In genomic region chr17:72422204-72422504, GRCh38 we compare ENCODE assay signal across 10 cellular contexts.
DNase-seq lines count a peak whose midpoint lies in the region; ATAC-seq and TF ChIP-seq lines count a peak whose summit lies in the region.
"Had no signal": no experiment of that assay in that cellular context is flagged by ENCODE, and none has a peak within 500 bp of the region (broad histone marks: within the 10 kb centered on the region; RNA-seq: fewer than 3 reads in every experiment).

No MANE protein-coding gene starts in this region.

- intact Hi-C loops in Right ventricle myocardium superior (cut with DNase I): no loop called here

- no peak overlapping the region for H3K4me3 ChIP-seq in RWPE2 (ENCODE audit: severe bottlenecking)
- no peak overlapping the region for H3K4me3 ChIP-seq in osteoblast (ENCODE audit: insufficient read depth, low read length)

- no peak overlapping the region for H3K27ac Mint-ChIP-seq in stimulated activated naive CD8-positive, alpha-beta T cell treated with anti-CD3 and anti-CD28 coated beads, Interleukin-15, amount 100 ng/mL, for 72 hours

- H3K4me3 Mint-ChIP-seq in stimulated activated naive CD8-positive, alpha-beta T cell treated with anti-CD3 and anti-CD28 coated beads, Interleukin-15, amount 100 ng/mL, for 72 hours: no peak overlapping the region
- H3K4me3 Mint-ChIP-seq: naive B cell had no signal

- H3K36me3 ChIP-seq in RWPE2 (ENCODE audit: low read depth) (peaks cover 39% of the 10 kb centered on the region), osteoblast (ENCODE audit: insufficient read depth, low read length) (no peaks in the 10 kb centered on the region)

- H3K4me1 Mint-ChIP-seq in stimulated activated naive CD8-positive, alpha-beta T cell treated with anti-CD3 and anti-CD28 coated beads, Interleukin-15, amount 100 ng/mL, for 72 hours: peaks cover 21% of the 10 kb centered on the region

- H3K4me2 ChIP-seq in osteoblast (ENCODE audit: insufficient read depth, low read length): peak overlapping the region; percentile 65

- TF ChIP-seq CTCF in RWPE2 (IDR thresholded peaks at IDR 0.05; ENCODE audit: poor library complexity, severe bottlenecking) (no peak), osteoblast (IDR thresholded peaks at IDR 0.05; ENCODE audit: extremely low read depth, low read depth, low read length) (no peak)

- peak; percentile 7 for ATAC-seq in GM19023 (IDR thresholded peaks at IDR 0.05; ENCODE audit: unreplicated experiment)
- ATAC-seq in HG02938 (IDR thresholded peaks at IDR 0.05; ENCODE audit: unreplicated experiment): peak; percentile 32
- ATAC-seq in RWPE2 (ENCODE audit: low read depth): no peak
- no peak for ATAC-seq in Right ventricle myocardium superior (ENCODE audit: poor library complexity)
- ATAC-seq in stimulated activated naive CD8-positive, alpha-beta T cell treated with anti-CD3 and anti-CD28 coated beads, Interleukin-15, amount 100 ng/mL, for 72 hours: no peak

- H3K27me3 Mint-ChIP-seq in stimulated activated naive CD8-positive, alpha-beta T cell treated with anti-CD3 and anti-CD28 coated beads, Interleukin-15, amount 100 ng/mL, for 72 hours: peaks cover 36% of the 10 kb centered on the region

- peaks cover 39% of the 10 kb centered on the region for H3K4me1 ChIP-seq in RWPE2 (ENCODE audit: insufficient read depth, poor library complexity, severe bottlenecking)
- peaks cover 40% of the 10 kb centered on the region for H3K4me1 ChIP-seq in osteoblast (ENCODE audit: insufficient read depth, low read length)

- H3K27ac ChIP-seq in RWPE2 (ENCODE audit: poor library complexity, severe bottlenecking) (peak overlapping the region; percentile 93), osteoblast (ENCODE audit: low read depth, low read length) (peak overlapping the region; percentile 79)

- no peak for DNase-seq in RWPE2 (ENCODE audit: low spot score)
- no peak for DNase-seq in osteoblast (ENCODE audit: insufficient read length, low spot score, missing footprints)
- no peak for DNase-seq in Right ventricle myocardium superior
- DNase-seq in middle frontal gyrus (ENCODE audit: extremely low spot score, low spot score): no peak
- no peak for DNase-seq in NCI-H1417 treated with DMSO at 0.1 percent for 48 hours (lab: John Stamatoyannopoulos, UW)
- no peak for DNase-seq in stimulated activated naive CD8-positive, alpha-beta T cell treated with anti-CD3 and anti-CD28 coated beads, Interleukin-15, amount 100 ng/mL, for 72 hours
- DNase-seq: naive B cell, NCI-H2227 treated with DMSO at 0.1 percent for 48 hours had no signal

- H3K79me2 ChIP-seq in osteoblast (ENCODE audit: insufficient read depth, low read length): no peaks in the 10 kb centered on the region

- H4K20me1 ChIP-seq in osteoblast (ENCODE audit: insufficient read depth, low read length): peaks cover 4% of the 10 kb centered on the region

- H3K27me3 ChIP-seq in RWPE2 (ENCODE audit: insufficient read depth, poor library complexity, severe bottlenecking) (no peaks in the 10 kb centered on the region), osteoblast (ENCODE audit: insufficient read depth, low read length) (no peaks in the 10 kb centered on the region)

- H2AFZ ChIP-seq in osteoblast (ENCODE audit: low read length): no peak overlapping the region

- H3K9me3 Mint-ChIP-seq in stimulated activated naive CD8-positive, alpha-beta T cell treated with anti-CD3 and anti-CD28 coated beads, Interleukin-15, amount 100 ng/mL, for 72 hours: peaks cover 12 to 20% of the 10 kb centered on the region in 2 donors

- H3K9me3 ChIP-seq in RWPE2 (ENCODE audit: severe bottlenecking) (peaks cover 13% of the 10 kb centered on the region), osteoblast (ENCODE audit: low read depth, low read length) (peaks cover 2% of the 10 kb centered on the region)

Comparison
In these comparisons a context has a peak if more than half of its experiments do, and no peak if none do; other contexts are left out.
1. ATAC-seq: peak in GM19023 (single experiment) and HG02938 (single experiment); none in RWPE2 (single experiment), Right ventricle myocardium superior (single experiment) and stimulated activated naive CD8-positive, alpha-beta T cell treated with anti-CD3 and anti-CD28 coated beads, Interleukin-15, amount 100 ng/mL, for 72 hours (single experiment).